Comparison of ENCODE assay signal across 1 cellular context in the genomic region with DNA sequence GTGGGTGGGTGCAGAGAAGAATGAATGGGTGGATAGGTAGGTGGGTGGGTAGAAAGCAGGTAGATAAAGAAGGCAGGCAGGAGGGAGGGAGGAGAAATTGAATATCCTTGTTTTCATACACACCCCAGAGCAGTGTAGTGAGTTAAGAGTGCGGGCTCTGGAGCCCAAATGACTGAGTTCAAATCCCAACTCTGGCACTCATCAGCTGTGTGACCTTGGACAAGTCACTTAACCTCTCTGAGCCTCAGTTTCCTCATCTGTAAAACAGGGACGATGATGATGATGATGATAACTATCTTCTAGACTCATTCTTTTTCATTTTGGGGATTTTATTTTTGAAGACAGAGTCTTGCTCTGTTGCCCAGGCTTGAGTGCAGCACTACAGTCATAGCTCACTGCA.
TF ChIP-seq lines count a peak whose summit lies in the region.

No MANE protein-coding gene starts in this region.

TF ChIP-seq in HepG2, 621 proteins besides CTCF, POLR2A, EP300 and RAD21:
- TF ChIP-seq, protein P1, sequence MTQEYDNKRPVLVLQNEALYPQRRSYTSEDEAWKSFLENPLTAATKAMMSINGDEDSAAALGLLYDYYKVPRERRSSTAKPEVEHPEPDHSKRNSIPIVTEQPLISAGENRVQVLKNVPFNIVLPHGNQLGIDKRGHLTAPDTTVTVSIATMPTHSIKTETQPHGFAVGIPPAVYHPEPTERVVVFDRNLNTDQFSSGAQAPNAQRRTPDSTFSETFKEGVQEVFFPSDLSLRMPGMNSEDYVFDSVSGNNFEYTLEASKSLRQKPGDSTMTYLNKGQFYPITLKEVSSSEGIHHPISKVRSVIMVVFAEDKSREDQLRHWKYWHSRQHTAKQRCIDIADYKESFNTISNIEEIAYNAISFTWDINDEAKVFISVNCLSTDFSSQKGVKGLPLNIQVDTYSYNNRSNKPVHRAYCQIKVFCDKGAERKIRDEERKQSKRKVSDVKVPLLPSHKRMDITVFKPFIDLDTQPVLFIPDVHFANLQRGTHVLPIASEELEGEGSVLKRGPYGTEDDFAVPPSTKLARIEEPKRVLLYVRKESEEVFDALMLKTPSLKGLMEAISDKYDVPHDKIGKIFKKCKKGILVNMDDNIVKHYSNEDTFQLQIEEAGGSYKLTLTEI (CRISPR knock-in tag; conservative IDR thresholded peaks at IDR 0.05): no peak
- TF ChIP-seq ZNF768 (CRISPR knock-in tag; IDR thresholded peaks at IDR 0.05): peak; percentile 51; the same call in 1 of the 2 replicates
